Comparison of ENCODE assay signal across 23 cellular contexts in the genomic region with DNA sequence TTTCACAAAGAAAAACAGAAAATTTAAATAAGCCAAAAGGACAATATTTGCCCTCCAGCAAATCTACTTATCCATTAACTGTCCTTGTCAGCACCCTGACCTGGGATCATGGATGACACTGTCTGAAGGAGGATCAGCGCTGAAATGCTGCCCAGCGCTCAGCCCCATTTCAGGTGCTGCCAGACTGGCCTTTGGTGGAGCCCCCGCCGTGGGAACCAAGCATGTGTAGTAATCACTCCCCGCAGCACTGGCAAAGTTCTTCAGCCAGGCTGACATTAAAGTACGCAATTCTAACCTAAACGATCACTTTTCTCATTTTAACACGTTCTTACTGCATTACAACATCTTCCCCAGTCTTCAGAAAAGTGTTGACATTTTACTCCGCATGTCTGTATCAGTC.
"Had no signal": no experiment of that assay in that cellular context is flagged by ENCODE, and none has a peak within 500 bp of the region (broad histone marks: within the 10 kb centered on the region; RNA-seq: fewer than 3 reads in every experiment).

No MANE protein-coding gene starts in this region.

- H3K27ac Mint-ChIP-seq: activated B cell treated with CpG ODN at 0.5 μM for 24 hours; activated CD4-positive, alpha-beta T cell treated with anti-CD3 and anti-CD28 coated beads, Interleukin-2, amount 10 ng/mL, durations not matched to agents 24 days and 14 days; activated naive CD4-positive, alpha-beta T cell treated with anti-CD3 and anti-CD28 coated beads, Interleukin-2, amount 50 U/mL, for 24 hours; activated T-cell treated with anti-CD3 and anti-CD28 coated beads, Interleukin-2, amount 50 U/mL, for 72 hours; activated T-helper 2 cell treated with anti-CD3 and anti-CD28 coated beads, Interferon-gamma antibody, Interleukin-2, Interleukin-4, amounts not matched to agents 10 μg/mL and 5 μg/mL and 100 μg/mL, durations not matched to agents 14 hours and 24 hours and 36 hours; T-helper 1 cell treated with Interleukin-12 subunit alpha and Interleukin-12 subunit beta and Interleukin-4 antibody, amounts not matched to agents 30 μg/mL and 1 μg/mL, for 36 hours had no signal

- H3K9me3 Mint-ChIP-seq: activated T-helper 2 cell treated with anti-CD3 and anti-CD28 coated beads, Interferon-gamma antibody, Interleukin-2, Interleukin-4, amounts not matched to agents 10 μg/mL and 5 μg/mL and 100 μg/mL, durations not matched to agents 14 hours and 24 hours and 36 hours had no signal

- H3K4me3 Mint-ChIP-seq: activated B cell treated with CpG ODN at 0.5 μM for 24 hours; activated CD4-positive, alpha-beta T cell treated with anti-CD3 and anti-CD28 coated beads, Interleukin-2, amount 10 ng/mL, durations not matched to agents 24 days and 14 days; activated naive CD4-positive, alpha-beta T cell treated with anti-CD3 and anti-CD28 coated beads, Interleukin-2, amount 50 U/mL, for 24 hours; activated T-cell treated with anti-CD3 and anti-CD28 coated beads, Interleukin-2, amount 50 U/mL, for 72 hours; T-helper 1 cell treated with Interleukin-12 subunit alpha and Interleukin-12 subunit beta and Interleukin-4 antibody, amounts not matched to agents 30 μg/mL and 1 μg/mL, for 36 hours had no signal

- H3K4me1 ChIP-seq: SJSA1 had no signal

- H3K4me1 Mint-ChIP-seq: activated B cell treated with CpG ODN at 0.5 μM for 24 hours; activated CD4-positive, alpha-beta T cell treated with anti-CD3 and anti-CD28 coated beads, Interleukin-2, amount 10 ng/mL, durations not matched to agents 24 days and 14 days; activated naive CD4-positive, alpha-beta T cell treated with anti-CD3 and anti-CD28 coated beads, Interleukin-2, amount 50 U/mL, for 24 hours had no signal

- H3K9me3 ChIP-seq: SJSA1 had no signal

- H3K4me3 ChIP-seq: SJSA1 had no signal

- H3K36me3 ChIP-seq: SJSA1 had no signal

- DNase-seq: activated B cell treated with CpG ODN at 0.5 μM for 24 hours; activated CD4-positive, alpha-beta T cell treated with anti-CD3 and anti-CD28 coated beads for 1 hour; activated CD4-positive, alpha-beta T cell treated with anti-CD3 and anti-CD28 coated beads, Interleukin-2, amount 10 ng/mL, durations not matched to agents 24 days and 14 days; activated CD4-positive, alpha-beta T cell treated with anti-CD3 and anti-CD28 coated beads, Interleukin-2, amount 50 U/mL, for 48 hours; activated CD8-positive, alpha-beta memory T cell treated with anti-CD3 and anti-CD28 coated beads for 24 hours; activated naive CD4-positive, alpha-beta T cell; activated T-cell treated with anti-CD3 and anti-CD28 coated beads, Interleukin-2, amount 50 U/mL, for 72 hours; aorta; Kasumi-1; KBM-7; NCI-H1048; NCI-H146; NCI-H187 treated with DMSO at 0.1 percent for 48 hours; NCI-H2081 treated with DMSO at 0.1 percent for 48 hours; NCI-H446; NCI-H524; PC-3; SHP77; T-helper 9 cell had no signal

- H3K27ac ChIP-seq: SJSA1 had no signal
